In genomic region chr2:111990856-111991255, GRCh38 we compare ENCODE assay signal across 19 cellular contexts.
DNase-seq lines count a peak whose midpoint lies in the region; ATAC-seq, FAIRE-seq and TF ChIP-seq lines count a peak whose summit lies in the region.
"Had no signal": no experiment of that assay in that cellular context is flagged by ENCODE, and none has a peak within 500 bp of the region (broad histone marks: within the 10 kb centered on the region; RNA-seq: fewer than 3 reads in every experiment).

No MANE protein-coding gene starts in this region.

- no peaks in the 10 kb centered on the region for H3K27me3 ChIP-seq in brain microvascular endothelial cell (replicated peaks)
- H3K27me3 ChIP-seq: BLaER1 treated with 17β-estradiol and CSF1 and Interleukin-3, amounts not matched to agents 10 nM and 100 nM had no signal

- no peak overlapping the region for H3K4me3 Mint-ChIP-seq in neural crest cell
- H3K4me3 Mint-ChIP-seq: B cell; CD8-positive, alpha-beta T cell; H9 had no signal

- H3K36me3 ChIP-seq in brain microvascular endothelial cell (replicated peaks), result no peaks in the 10 kb centered on the region

- FAIRE-seq in D721Med (lab: Jason Lieb, UNC), result no peak
- FAIRE-seq: GM19239, H1 had no signal

- no peak for ATAC-seq in HG02973 (IDR thresholded peaks at IDR 0.05; ENCODE audit: unreplicated experiment)
- ATAC-seq: CD8-positive, alpha-beta T cell had no signal

- H3K9me3 Mint-ChIP-seq in neural crest cell, result no peaks in the 10 kb centered on the region
- H3K9me3 Mint-ChIP-seq: CD8-positive, alpha-beta T cell; H9 had no signal

- H3K27ac ChIP-seq in brain microvascular endothelial cell, result no peak overlapping the region
- H3K27ac ChIP-seq: BLaER1 treated with 17β-estradiol and CSF1 and Interleukin-3, amounts not matched to agents 10 nM and 100 nM had no signal

- H3K27me3 Mint-ChIP-seq in neural crest cell (ENCODE audit: low read depth), result no peaks in the 10 kb centered on the region

- in situ Hi-C loops in brain microvascular endothelial cell (cut with HindIII; ENCODE audit: low pct_ligation_motif_present, low sequenced_read_pairs), result no loop called here

- H3K27ac Mint-ChIP-seq in neural crest cell (ENCODE audit: unreplicated experiment), result peak overlapping the region; percentile 47
- H3K27ac Mint-ChIP-seq: B cell; CD8-positive, alpha-beta T cell; H9 had no signal

- peaks cover 8% of the 10 kb centered on the region for H3K36me3 Mint-ChIP-seq in neural crest cell (ENCODE audit: low read depth)
- H3K36me3 Mint-ChIP-seq: CD8-positive, alpha-beta T cell had no signal

- H3K4me1 Mint-ChIP-seq in neural crest cell, result peaks cover 34% of the 10 kb centered on the region
- H3K4me1 Mint-ChIP-seq: B cell had no signal

- no peak overlapping the region for H3K4me3 ChIP-seq in fibroblast of mammary gland (ENCODE audit: control insufficient read depth, low read depth, low read length)
- no peak overlapping the region for H3K4me3 ChIP-seq in brain microvascular endothelial cell (ENCODE audit: low read depth, low read length)
- H3K4me3 ChIP-seq: BLaER1 treated with 17β-estradiol and CSF1 and Interleukin-3, amounts not matched to agents 10 nM and 100 nM had no signal

- no peak for TF ChIP-seq CTCF in fibroblast of mammary gland (conservative IDR thresholded peaks at IDR 0.05; ENCODE audit: control insufficient read depth, insufficient read depth, low read depth, low read length)
- TF ChIP-seq CTCF in neural crest cell (conservative IDR thresholded peaks at IDR 0.05), result no peak
- TF ChIP-seq CTCF in D721Med (IDR thresholded peaks at IDR 0.05; ENCODE audit: insufficient read depth, missing control alignments), result no peak
- no peak for TF ChIP-seq CTCF in brain microvascular endothelial cell (IDR thresholded peaks at IDR 0.05; ENCODE audit: low read depth, low read length, missing control alignments)

- peak; percentile 32 for DNase-seq in ELR (ENCODE audit: low read depth)
- peak; percentile 15 for DNase-seq in RPMI7951 (ENCODE audit: low read depth)
- DNase-seq in fibroblast of mammary gland (ENCODE audit: low read depth), result peak; percentile 15
- DNase-seq in neural crest cell (ENCODE audit: low read depth, low spot score), result no peak
- DNase-seq in D721Med (ENCODE audit: insufficient read length, low spot score), result no peak
- no peak for DNase-seq in brain microvascular endothelial cell
- DNase-seq in SW 1271 (lab: John Stamatoyannopoulos, UW), result no peak
- DNase-seq: 8988T; CD8-positive, alpha-beta T cell; COR-L47; DMS153; DMS79; GF-D8; H9 had no signal

Comparison
In these comparisons a context has a peak if more than half of its experiments do, and no peak if none do; other contexts are left out.
1. DNase-seq: peak in ELR (single experiment), RPMI7951 (single experiment) and fibroblast of mammary gland (single experiment); none in neural crest cell (single experiment), D721Med (single experiment), brain microvascular endothelial cell (single experiment) and SW 1271 (0 of 2).